1 cellular context compared by ENCODE assay signal in the genomic region with DNA sequence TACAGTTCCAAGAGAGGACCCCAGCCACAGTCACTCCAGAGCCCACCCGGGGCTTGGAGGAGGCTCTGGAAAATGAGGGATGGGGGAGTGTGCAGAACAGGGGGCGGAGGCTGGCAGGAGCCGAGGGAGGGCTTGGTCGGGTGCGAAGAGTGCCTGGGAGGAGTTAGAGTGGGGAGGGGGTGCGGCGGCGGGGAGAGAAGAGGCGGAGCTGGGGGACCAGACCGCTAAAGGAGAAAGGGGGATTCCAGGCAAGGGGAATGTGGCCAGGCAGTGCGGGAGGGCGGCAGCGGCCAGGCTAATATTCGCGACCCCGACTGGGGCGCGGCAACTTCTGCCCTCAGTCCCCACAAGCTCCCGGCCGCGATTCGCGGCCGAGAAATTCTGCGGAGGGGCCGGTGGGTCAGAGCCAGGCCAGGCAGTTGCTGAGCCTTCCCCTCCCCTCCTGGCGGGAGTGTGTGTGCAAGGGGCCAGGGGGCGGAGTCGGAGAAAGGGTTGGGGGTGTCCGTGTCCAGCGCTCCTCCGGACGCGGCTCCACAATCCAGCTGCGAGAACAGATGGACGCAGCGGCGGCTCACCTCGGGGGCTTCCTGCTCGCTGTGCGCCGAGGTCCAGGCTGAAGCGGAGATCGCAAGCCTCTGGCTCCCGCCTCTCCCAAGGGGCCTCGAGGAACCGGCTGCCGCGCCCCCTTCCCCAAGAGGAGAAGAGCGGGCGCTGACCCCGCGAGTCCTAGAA.
TF ChIP-seq lines count a peak whose summit lies in the region.

No MANE protein-coding gene starts in this region.

TF ChIP-seq in SK-N-SH treated with all-trans-retinoic acid at 6 μM for 48 hours, 23 proteins besides CTCF, POLR2A, EP300 and RAD21 (continued from another document):
- 0 out of 2 replicates have a peak, but pooled peaks have one; percentile 14 for TF ChIP-seq TCF4 (CRISPR knock-in tag; IDR thresholded peaks at IDR 0.05; ENCODE audit: borderline replicate concordance)
